ENCODE assay signal across 1 cellular context in the genomic region with DNA sequence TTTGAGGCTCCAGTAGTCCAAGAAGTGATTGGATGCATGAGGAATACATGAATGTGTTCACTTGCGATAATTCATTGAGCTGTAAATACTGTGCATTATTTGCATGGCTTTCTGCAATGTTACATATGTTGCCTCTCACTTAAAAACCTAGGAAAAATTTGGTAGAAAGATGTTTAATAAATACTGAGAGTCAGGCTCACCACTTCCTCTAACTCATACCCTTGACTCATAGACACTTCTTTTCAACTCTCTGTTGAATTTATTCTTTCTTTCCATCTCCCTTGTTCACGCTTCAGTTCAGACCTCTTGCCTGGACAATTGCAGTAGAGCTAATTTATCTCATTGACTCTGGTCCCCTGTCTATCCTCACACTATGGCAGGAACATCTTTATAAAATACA.
TF ChIP-seq lines count a peak whose summit lies in the region.

No MANE protein-coding gene starts in this region.

TF ChIP-seq in IMR-90, 13 proteins besides CTCF, POLR2A, EP300 and RAD21:
- TF ChIP-seq NFE2L2 (IDR thresholded peaks at IDR 0.05; ENCODE audit: low read depth, low read length) (no peak), MAFK (IDR thresholded peaks at IDR 0.05; ENCODE audit: low read depth, low read length) (no peak), RCOR1 (IDR thresholded peaks at IDR 0.05; ENCODE audit: insufficient replicate concordance, low read length) (no peak), SMC3 (IDR thresholded peaks at IDR 0.05; ENCODE audit: low read depth, low read length) (no peak), BHLHE40 (IDR thresholded peaks at IDR 0.05; ENCODE audit: low read depth, low read length) (no peak), MXI1 (IDR thresholded peaks at IDR 0.05; ENCODE audit: borderline replicate concordance, low read depth, low read length) (no peak), RFX5 (IDR thresholded peaks at IDR 0.05; ENCODE audit: low read depth, low read length) (no peak), FOS (IDR thresholded peaks at IDR 0.05; ENCODE audit: low read depth, low read length) (no peak), CEBPB (IDR thresholded peaks at IDR 0.05; ENCODE audit: low read depth, low read length) (no peak), MAZ (IDR thresholded peaks at IDR 0.05; ENCODE audit: borderline replicate concordance, low read depth, low read length) (no peak)
- TF ChIP-seq, protein P1, sequence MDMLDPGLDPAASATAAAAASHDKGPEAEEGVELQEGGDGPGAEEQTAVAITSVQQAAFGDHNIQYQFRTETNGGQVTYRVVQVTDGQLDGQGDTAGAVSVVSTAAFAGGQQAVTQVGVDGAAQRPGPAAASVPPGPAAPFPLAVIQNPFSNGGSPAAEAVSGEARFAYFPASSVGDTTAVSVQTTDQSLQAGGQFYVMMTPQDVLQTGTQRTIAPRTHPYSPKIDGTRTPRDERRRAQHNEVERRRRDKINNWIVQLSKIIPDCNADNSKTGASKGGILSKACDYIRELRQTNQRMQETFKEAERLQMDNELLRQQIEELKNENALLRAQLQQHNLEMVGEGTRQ (IDR thresholded peaks at IDR 0.05; ENCODE audit: low read depth, low read length) = no peak
